ENCODE assay signal across 14 cellular contexts in genomic region chr3:12708584-12709192, GRCh38. TPM values are rescaled to one million over a fixed set of nuclear protein-coding genes. Genes with fewer than 3 reads are reported as not detected.
DNase-seq lines count a peak whose midpoint lies in the region; ATAC-seq, FAIRE-seq and TF ChIP-seq lines count a peak whose summit lies in the region.
"Had no signal": no experiment of that assay in that cellular context is flagged by ENCODE, and none has a peak within 500 bp of the region (broad histone marks: within the 10 kb centered on the region; RNA-seq: fewer than 3 reads in every experiment).

No MANE protein-coding gene starts in this region.

- H3K4me3 Mint-ChIP-seq in natural killer cell treated with Interleukin-12 subunit alpha and Interleukin-12 subunit beta and Interleukin-15 and Interleukin-18, amount 100 ng/mL, for 72 hours: no peak overlapping the region
- H3K4me3 Mint-ChIP-seq in activated T-cell treated with anti-CD3 and anti-CD28 coated beads, Interleukin-2, amount 50 U/mL, for 24 hours: no peak overlapping the region

- peak; percentile 29 to 41; a peak in 3 of 6 replicates for ATAC-seq in A549
- no peak for ATAC-seq in body of pancreas
- ATAC-seq in natural killer cell treated with Interleukin-12 subunit alpha and Interleukin-12 subunit beta and Interleukin-15 and Interleukin-18, amount 100 ng/mL, for 72 hours: no peak
- no peak for ATAC-seq in GM18519 (IDR thresholded peaks at IDR 0.05; ENCODE audit: low FRiP score, unreplicated experiment)
- no peak for ATAC-seq in HG03196 (IDR thresholded peaks at IDR 0.05; ENCODE audit: unreplicated experiment)
- ATAC-seq: upper lobe of right lung had no signal

- no peak for TF ChIP-seq CTCF in A549 (IDR thresholded peaks at IDR 0.05)
- TF ChIP-seq CTCF in body of pancreas (IDR thresholded peaks at IDR 0.05): no peak

- no peak for FAIRE-seq in A549 (lab: Jason Lieb, UNC)
- FAIRE-seq: colon had no signal

- no peaks in the 10 kb centered on the region for H3K36me3 ChIP-seq in body of pancreas (replicated peaks in 1 of 2; ENCODE audit: insufficient read depth in 1 of 2, low read depth in 2 of 2)
- H3K36me3 ChIP-seq: BE2C, upper lobe of right lung had no signal

- no peaks in the 10 kb centered on the region for H3K9me3 Mint-ChIP-seq in natural killer cell treated with Interleukin-12 subunit alpha and Interleukin-12 subunit beta and Interleukin-15 and Interleukin-18, amount 100 ng/mL, for 72 hours
- H3K9me3 Mint-ChIP-seq in activated T-cell treated with anti-CD3 and anti-CD28 coated beads, Interleukin-2, amount 50 U/mL, for 24 hours: no peaks in the 10 kb centered on the region

- CTCF ChIA-PET in A549 (lab: Yijun Ruan, JAX): interaction anchor here (0.6 to 7.5 kb wide), 6 partner anchors 10 to 1683 kb away, joined by 3 to 44 read pairs (median 4); no protein-coding TSS in a partner anchor

- H3K27ac ChIP-seq in A549 (no peak overlapping the region), body of pancreas (no peak overlapping the region)
- H3K27ac ChIP-seq: parathyroid adenoma, upper lobe of right lung had no signal

- H3K36me3 Mint-ChIP-seq in natural killer cell treated with Interleukin-12 subunit alpha and Interleukin-12 subunit beta and Interleukin-15 and Interleukin-18, amount 100 ng/mL, for 72 hours: no peaks in the 10 kb centered on the region
- no peaks in the 10 kb centered on the region for H3K36me3 Mint-ChIP-seq in activated T-cell treated with anti-CD3 and anti-CD28 coated beads, Interleukin-2, amount 50 U/mL, for 24 hours (ENCODE audit: low read depth)

- H3K4me1 Mint-ChIP-seq in natural killer cell treated with Interleukin-12 subunit alpha and Interleukin-12 subunit beta and Interleukin-15 and Interleukin-18, amount 100 ng/mL, for 72 hours (ENCODE audit: low read depth in 2 of 2): no peaks in the 10 kb centered on the region
- no peaks in the 10 kb centered on the region for H3K4me1 Mint-ChIP-seq in activated T-cell treated with anti-CD3 and anti-CD28 coated beads, Interleukin-2, amount 50 U/mL, for 24 hours (ENCODE audit: low read depth)

- 47% methylated on average over 6 of the region's 6 CpGs for WGBS in A549 (ENCODE audit: missing lambda C conversion rate)
- WGBS in body of pancreas, 2 donors: 51 to 60% methylated on average over 6 of the region's 6 CpGs

- H3K4me3 ChIP-seq in A549 (no peak overlapping the region), body of pancreas (no peak overlapping the region)
- H3K4me3 ChIP-seq: upper lobe of right lung had no signal

- DNase-seq in A549 (ENCODE audit: low read depth in 1 of 2, low spot score in 1 of 2) (no peak), HS-27A (ENCODE audit: low read depth) (peak; percentile 41), body of pancreas (peak in 3 of 4 donors; percentile 9 to 25 (median 14)), iris pigment epithelial cell (ENCODE audit: low read depth) (peak; percentile 73)
- no peak for DNase-seq in natural killer cell treated with Interleukin-12 subunit alpha and Interleukin-12 subunit beta and Interleukin-15 and Interleukin-18, amount 100 ng/mL, for 72 hours (ENCODE audit: low spot score)
- DNase-seq in activated T-cell treated with anti-CD3 and anti-CD28 coated beads, Interleukin-2, amount 50 U/mL, for 24 hours: no peak
- DNase-seq: BE2C, islet precursor cell, NCI-H82, upper lobe of right lung had no signal

- no peak overlapping the region for H3K4me2 ChIP-seq in A549

- no peak overlapping the region for H3K27ac Mint-ChIP-seq in natural killer cell treated with Interleukin-12 subunit alpha and Interleukin-12 subunit beta and Interleukin-15 and Interleukin-18, amount 100 ng/mL, for 72 hours
- no peak overlapping the region for H3K27ac Mint-ChIP-seq in activated T-cell treated with anti-CD3 and anti-CD28 coated beads, Interleukin-2, amount 50 U/mL, for 24 hours

- intact Hi-C loops in body of pancreas (cut with DNase I): no loop called here

- POLR2A ChIA-PET in A549 (lab: Yijun Ruan, JAX): no interaction called here

- H3K9me3 ChIP-seq in A549 (peaks cover 3% of the 10 kb centered on the region; the same call in 1 of the 3 replicates), body of pancreas (no peaks in the 10 kb centered on the region)
- H3K9me3 ChIP-seq: BE2C, upper lobe of right lung had no signal

- peaks cover 19 to 24% of the 10 kb centered on the region in 2 donors for H3K27me3 Mint-ChIP-seq in natural killer cell treated with Interleukin-12 subunit alpha and Interleukin-12 subunit beta and Interleukin-15 and Interleukin-18, amount 100 ng/mL, for 72 hours
- H3K27me3 Mint-ChIP-seq in activated T-cell treated with anti-CD3 and anti-CD28 coated beads, Interleukin-2, amount 50 U/mL, for 24 hours: peaks cover 5% of the 10 kb centered on the region

- no peak for TF ChIP-seq RAD21 in A549 (conservative IDR thresholded peaks at IDR 0.05 in 1 of 2, IDR thresholded peaks at IDR 0.05 in 1 of 2)

- H3K4me1 ChIP-seq in A549 (peaks cover 3% of the 10 kb centered on the region; the same call in 2 of the 3 replicates), body of pancreas (no peaks in the 10 kb centered on the region)
- H3K4me1 ChIP-seq: BE2C, parathyroid adenoma, upper lobe of right lung had no signal

- TF ChIP-seq POLR2A in A549 (IDR thresholded peaks at IDR 0.05; ENCODE audit: low read length) (no peak), body of pancreas (IDR thresholded peaks at IDR 0.05) (no peak)

- no peak for TF ChIP-seq EP300 in A549 (IDR thresholded peaks at IDR 0.05)

- no peaks in the 10 kb centered on the region for H3K27me3 ChIP-seq in body of pancreas
- H3K27me3 ChIP-seq: BE2C, upper lobe of right lung had no signal

TF ChIP-seq in A549, 52 proteins besides CTCF, POLR2A, EP300 and RAD21 (continues in another document):
- no peak for TF ChIP-seq POLR2AphosphoS2 (conservative IDR thresholded peaks at IDR 0.05; ENCODE audit: low read length)
- no peak for TF ChIP-seq HOXB5 (CRISPR knock-in tag; IDR thresholded peaks at IDR 0.05)
- no peak for TF ChIP-seq CHD4 (IDR thresholded peaks at IDR 0.05; ENCODE audit: borderline replicate concordance)
- TF ChIP-seq ATOH8 (CRISPR knock-in tag; IDR thresholded peaks at IDR 0.05; ENCODE audit: low read depth): no peak
- TF ChIP-seq ZC3H11A (IDR thresholded peaks at IDR 0.05): no peak
- TF ChIP-seq BCL3 (IDR thresholded peaks at IDR 0.05): no peak
- no peak for TF ChIP-seq FOSL2 (IDR thresholded peaks at IDR 0.05)
- no peak for TF ChIP-seq FOSL2 (CRISPR knock-in tag; IDR thresholded peaks at IDR 0.05)
- TF ChIP-seq PHF8 (IDR thresholded peaks at IDR 0.05; ENCODE audit: borderline replicate concordance, low read depth): no peak
- TF ChIP-seq USF2 (IDR thresholded peaks at IDR 0.05): no peak
- no peak for TF ChIP-seq SMC3 (IDR thresholded peaks at IDR 0.05)
- no peak for TF ChIP-seq CHD2 (IDR thresholded peaks at IDR 0.05; ENCODE audit: low read length, partially characterized antibody)
- no peak for TF ChIP-seq HDAC2 (IDR thresholded peaks at IDR 0.05)
- TF ChIP-seq EHMT2 (IDR thresholded peaks at IDR 0.05; ENCODE audit: low read depth): no peak
- no peak for TF ChIP-seq HOXB13 (CRISPR knock-in tag; IDR thresholded peaks at IDR 0.05; ENCODE audit: low read depth)
- TF ChIP-seq RCOR1 (IDR thresholded peaks at IDR 0.05; ENCODE audit: low read depth, low read length): no peak
- TF ChIP-seq KDM5A (IDR thresholded peaks at IDR 0.05): no peak

RNA-seq across cellular contexts. Expression of gene RAF1, which starts 44.8 kb away (rescaled TPM):
- polyA plus RNA-seq in A549 (2011; rRNA removed) (94.6 and 109 TPM in 2 replicates), A549 (2017; fragmentation: RNase III; extraction: RNeasy Plus Mini Kit Qiagen cat#74134 plus additional on column Dnase treatment) (54.2 to 57.0 TPM (median 56.2 TPM) in 3 replicates)
- polyA plus RNA-seq in A549 (2012; cell fraction: cytosol; rRNA removed): 58.4 and 73.0 TPM in 2 replicates
- polyA plus RNA-seq in A549 (2012; cell fraction: nucleus; rRNA removed): 88.5 and 123 TPM in 2 replicates
- 132 and 135 TPM in 2 replicates for polyA minus RNA-seq in A549 (2011; rRNA and poly(A)+ RNA removed)
- total RNA-seq in body of pancreas: 10 to 100 TPM; 52.1 to 53.7 TPM
- total RNA-seq in natural killer cell treated with Interleukin-12 subunit alpha and Interleukin-12 subunit beta and Interleukin-15 and Interleukin-18, amount 100 ng/mL, for 72 hours: 100 to 1,000 TPM; 122 to 155 TPM

RNA-seq across cellular contexts. Expression of gene TMEM40, which starts 50.4 kb away (rescaled TPM):
- 0.13 and 0.32 TPM in 2 replicates for polyA plus RNA-seq in A549 (2011; rRNA removed)
- 0.29 and 0.38 TPM in 2 replicates for polyA plus RNA-seq in A549 (2012; cell fraction: cytosol; rRNA removed)
- polyA plus RNA-seq in A549 (2012; cell fraction: nucleus; rRNA removed): 0.05 and 0.16 TPM in 2 replicates
- 0.07 to 0.42 TPM (median 0.18 TPM) in 3 replicates for polyA plus RNA-seq in A549 (2017; fragmentation: RNase III; extraction: RNeasy Plus Mini Kit Qiagen cat#74134 plus additional on column Dnase treatment)
- polyA minus RNA-seq in A549 (2011; rRNA and poly(A)+ RNA removed): 1.1 TPM in 1 of 2 replicates, not detected in the other
- total RNA-seq in body of pancreas: not detected
- total RNA-seq in natural killer cell treated with Interleukin-12 subunit alpha and Interleukin-12 subunit beta and Interleukin-15 and Interleukin-18, amount 100 ng/mL, for 72 hours: not detected
- total RNA-seq: upper lobe of right lung had no signal

Comparison
In these comparisons a context has a peak if more than half of its experiments do, and no peak if none do; other contexts are left out.
1. ATAC-seq: peak in A549 (2 of 2); none in body of pancreas (single experiment), natural killer cell treated with Interleukin-12 subunit alpha and Interleukin-12 subunit beta and Interleukin-15 and Interleukin-18, amount 100 ng/mL, for 72 hours (0 of 2), GM18519 (single experiment) and HG03196 (single experiment).
2. DNase-seq: peak in HS-27A (single experiment), body of pancreas (3 of 4) and iris pigment epithelial cell (single experiment); none in A549 (0 of 2), natural killer cell treated with Interleukin-12 subunit alpha and Interleukin-12 subunit beta and Interleukin-15 and Interleukin-18, amount 100 ng/mL, for 72 hours (single experiment) and activated T-cell treated with anti-CD3 and anti-CD28 coated beads, Interleukin-2, amount 50 U/mL, for 24 hours (single experiment).